23 cellular contexts compared by ENCODE assay signal in the genomic region with DNA sequence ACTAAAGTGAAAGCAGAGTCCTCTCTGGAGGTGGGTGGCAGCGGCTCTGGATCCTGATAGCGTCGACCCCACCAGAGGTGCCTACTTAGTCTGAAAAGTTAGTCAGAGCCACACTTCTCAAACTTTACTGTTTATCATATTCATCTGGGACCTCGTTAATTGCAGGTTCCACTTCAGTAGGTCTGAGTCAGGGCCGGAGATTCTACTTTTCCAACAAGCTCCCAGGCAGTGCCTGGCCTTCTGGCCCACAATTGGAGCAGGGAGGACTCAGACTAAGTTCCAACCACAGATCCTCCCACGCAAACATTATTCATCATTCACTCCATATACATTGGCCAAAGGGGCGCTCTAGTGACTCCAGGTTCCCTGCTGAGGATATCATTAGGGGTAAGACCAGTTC.
DNase-seq lines count a peak whose midpoint lies in the region; ATAC-seq and TF ChIP-seq lines count a peak whose summit lies in the region.
"Had no signal": no experiment of that assay in that cellular context is flagged by ENCODE, and none has a peak within 500 bp of the region (broad histone marks: within the 10 kb centered on the region; RNA-seq: fewer than 3 reads in every experiment).

No MANE protein-coding gene starts in this region.

- peaks cover 0 to 21% (median 6%) of the 10 kb centered on the region in 4 donors for H3K36me3 ChIP-seq in esophagus muscularis mucosa
- H3K36me3 ChIP-seq: prostate gland had no signal

- no peaks in the 10 kb centered on the region for H3K9me3 Mint-ChIP-seq in CD4-positive, alpha-beta T cell
- H3K9me3 Mint-ChIP-seq: activated CD4-positive, alpha-beta T cell treated with anti-CD3 and anti-CD28 coated beads, Interleukin-2, amount 10 ng/mL, durations not matched to agents 7 days and 5 days; activated naive CD4-positive, alpha-beta T cell treated with anti-CD3 and anti-CD28 coated beads, Interleukin-2, amount 10 ng/mL, durations not matched to agents 7 days and 5 days; central memory CD8-positive, alpha-beta T cell; memory B cell; naive thymus-derived CD8-positive, alpha-beta T cell; type B pancreatic cell had no signal

- no peak for ATAC-seq in CD4-positive, alpha-beta T cell (ENCODE audit: poor library complexity)
- no peak for ATAC-seq in HG02981 (IDR thresholded peaks at IDR 0.05; ENCODE audit: unreplicated experiment)
- ATAC-seq: GM12878; naive thymus-derived CD8-positive, alpha-beta T cell had no signal

- intact Hi-C loops in esophagus muscularis mucosa (cut with DNase I) = no loop called here
- intact Hi-C loops in CD4-positive, alpha-beta T cell (cut with DNase I, micrococcal nuclease) = no loop called here

- POLR2A ChIA-PET in CD4-positive, alpha-beta T cell (lab: Charles Lee) = no interaction called here

- DNase-seq in DMS 273 (lab: John Stamatoyannopoulos, UW; ENCODE audit: unreplicated experiment) (peak; percentile 1), DMS 273 treated with DMSO at 0.1 percent for 48 hours (lab: John Stamatoyannopoulos, UW) (no peak), SW480 (ENCODE audit: low spot score) (peak; percentile 39), esophagus muscularis mucosa (ENCODE audit: extremely low spot score) (peak; percentile 91), stromal cell of bone marrow (ENCODE audit: low read depth) (peak; percentile 83), cerebellar cortex (ENCODE audit: low spot score) (no peak)
- DNase-seq in CD4-positive, alpha-beta T cell = no peak
- DNase-seq: activated CD4-positive, alpha-beta T cell treated with anti-CD3 and anti-CD28 coated beads, Interleukin-2, amount 10 ng/mL, durations not matched to agents 7 days and 5 days; activated naive CD4-positive, alpha-beta T cell treated with anti-CD3 and anti-CD28 coated beads, Interleukin-2, amount 10 ng/mL, durations not matched to agents 7 days and 5 days; CD4-positive, CD25-positive, alpha-beta regulatory T cell; GOT3; naive thymus-derived CD8-positive, alpha-beta T cell; NCI-H187 treated with DMSO at 0.1 percent for 48 hours; NCI-H510A; SK-N-SH; stimulated activated naive CD4-positive, alpha-beta T cell had no signal

- no peak for TF ChIP-seq POLR2A in esophagus muscularis mucosa (IDR thresholded peaks at IDR 0.05; ENCODE audit: low read depth)

- 92% methylated on average over 6 of the region's 7 CpGs for WGBS in esophagus muscularis mucosa

- H3K27me3 ChIP-seq in esophagus muscularis mucosa = no peaks in the 10 kb centered on the region
- H3K27me3 ChIP-seq in CD4-positive, alpha-beta T cell (ENCODE audit: control insufficient read depth, insufficient read depth, low read length) = no peaks in the 10 kb centered on the region

- peaks cover 4% of the 10 kb centered on the region for H3K4me1 Mint-ChIP-seq in CD4-positive, alpha-beta T cell (ENCODE audit: low read depth)
- H3K4me1 Mint-ChIP-seq: activated naive CD4-positive, alpha-beta T cell treated with anti-CD3 and anti-CD28 coated beads, Interleukin-2, amount 10 ng/mL, durations not matched to agents 7 days and 5 days; CD4-positive, CD25-positive, alpha-beta regulatory T cell; central memory CD8-positive, alpha-beta T cell; memory B cell; naive thymus-derived CD8-positive, alpha-beta T cell had no signal

- no peak for TF ChIP-seq EP300 in esophagus muscularis mucosa (IDR thresholded peaks at IDR 0.05)

- TF ChIP-seq CTCF in esophagus muscularis mucosa (IDR thresholded peaks at IDR 0.05) = no peak
- TF ChIP-seq CTCF in CD4-positive, alpha-beta T cell (IDR thresholded peaks at IDR 0.05) = no peak

- no peaks in the 10 kb centered on the region for H3K36me3 Mint-ChIP-seq in CD4-positive, alpha-beta T cell (ENCODE audit: low read depth)
- H3K36me3 Mint-ChIP-seq: activated naive CD4-positive, alpha-beta T cell treated with anti-CD3 and anti-CD28 coated beads, Interleukin-2, amount 10 ng/mL, durations not matched to agents 7 days and 5 days; CD4-positive, CD25-positive, alpha-beta regulatory T cell; memory B cell; naive thymus-derived CD8-positive, alpha-beta T cell; type B pancreatic cell had no signal

- H3K27ac Mint-ChIP-seq in CD4-positive, alpha-beta T cell = no peak overlapping the region
- H3K27ac Mint-ChIP-seq: activated naive CD4-positive, alpha-beta T cell treated with anti-CD3 and anti-CD28 coated beads, Interleukin-2, amount 10 ng/mL, durations not matched to agents 7 days and 5 days; memory B cell; type B pancreatic cell had no signal

- no peaks in the 10 kb centered on the region for H3K4me1 ChIP-seq in esophagus muscularis mucosa
- H3K4me1 ChIP-seq: prostate gland had no signal

- no peak overlapping the region for H3K4me3 ChIP-seq in esophagus muscularis mucosa
- H3K4me3 ChIP-seq: GM12878, prostate gland had no signal

- CTCF ChIA-PET in CD4-positive, alpha-beta T cell (lab: Charles Lee) = no interaction called here

- H3K27ac ChIP-seq in esophagus muscularis mucosa (replicated peaks in 1 of 4) = no peak overlapping the region
- no peak overlapping the region for H3K27ac ChIP-seq in CD4-positive, alpha-beta T cell (ENCODE audit: low read depth, low read length)
- H3K27ac ChIP-seq: 22Rv1, prostate gland had no signal

- H3K9me3 ChIP-seq in esophagus muscularis mucosa = no peaks in the 10 kb centered on the region
- H3K9me3 ChIP-seq in CD4-positive, alpha-beta T cell (ENCODE audit: control insufficient read depth, low read length) = no peaks in the 10 kb centered on the region
- H3K9me3 ChIP-seq: prostate gland, SK-N-SH had no signal

- no peak overlapping the region for H3K4me3 Mint-ChIP-seq in CD4-positive, alpha-beta T cell
- H3K4me3 Mint-ChIP-seq: activated CD4-positive, alpha-beta T cell treated with anti-CD3 and anti-CD28 coated beads, Interleukin-2, amount 10 ng/mL, durations not matched to agents 7 days and 5 days; activated naive CD4-positive, alpha-beta T cell treated with anti-CD3 and anti-CD28 coated beads, Interleukin-2, amount 10 ng/mL, durations not matched to agents 7 days and 5 days; CD4-positive, CD25-positive, alpha-beta regulatory T cell; central memory CD8-positive, alpha-beta T cell; memory B cell; naive thymus-derived CD8-positive, alpha-beta T cell; type B pancreatic cell had no signal

- no peaks in the 10 kb centered on the region for H3K27me3 Mint-ChIP-seq in CD4-positive, alpha-beta T cell
- H3K27me3 Mint-ChIP-seq: activated CD4-positive, alpha-beta T cell treated with anti-CD3 and anti-CD28 coated beads, Interleukin-2, amount 10 ng/mL, durations not matched to agents 7 days and 5 days; central memory CD8-positive, alpha-beta T cell; memory B cell; type B pancreatic cell had no signal

Comparison
In these comparisons a context has a peak if more than half of its experiments do, and no peak if none do; other contexts are left out.
1. DNase-seq: peak in DMS 273 (single experiment), SW480 (single experiment), esophagus muscularis mucosa (single experiment) and stromal cell of bone marrow (single experiment); none in DMS 273 treated with DMSO at 0.1 percent for 48 hours (single experiment), CD4-positive, alpha-beta T cell (0 of 10) and cerebellar cortex (single experiment).